ENCODE assay signal across 17 cellular contexts in genomic region chr1:233241782-233242181, GRCh38.
"Had no signal": no experiment of that assay in that cellular context is flagged by ENCODE, and none has a peak within 500 bp of the region (broad histone marks: within the 10 kb centered on the region; RNA-seq: fewer than 3 reads in every experiment).

No MANE protein-coding gene starts in this region.

- H3K4me1 ChIP-seq: gastrocnemius medialis had no signal

- H3K27me3 ChIP-seq: brain microvascular endothelial cell, gastrocnemius medialis, suprapubic skin had no signal

- H3K9me3 ChIP-seq: gastrocnemius medialis, suprapubic skin had no signal

- H3K36me3 ChIP-seq: brain microvascular endothelial cell, gastrocnemius medialis, suprapubic skin had no signal

- H3K4me3 ChIP-seq: gastrocnemius medialis, lung, skin epidermis, suprapubic skin had no signal

- H3K4me1 Mint-ChIP-seq: stimulated activated naive CD8-positive, alpha-beta T cell treated with anti-CD3 and anti-CD28 coated beads, Interleukin-15, amount 100 ng/mL, for 72 hours had no signal

- H3K27me3 Mint-ChIP-seq: activated CD4-positive, alpha-beta T cell treated with anti-CD3 and anti-CD28 coated beads, Interleukin-2, amount 10 ng/mL, durations not matched to agents 7 days and 5 days; stimulated activated naive CD8-positive, alpha-beta T cell treated with anti-CD3 and anti-CD28 coated beads, Interleukin-15, amount 100 ng/mL, for 72 hours; type B pancreatic cell had no signal

- H3K27ac Mint-ChIP-seq: activated CD4-positive, alpha-beta T cell treated with anti-CD3 and anti-CD28 coated beads, Interleukin-2, amount 10 ng/mL, durations not matched to agents 7 days and 5 days; activated CD8-positive, alpha-beta T cell treated with anti-CD3 and anti-CD28 coated beads, Interleukin-2, amount 10 ng/mL, durations not matched to agents 7 days and 5 days; stimulated activated naive CD8-positive, alpha-beta T cell treated with anti-CD3 and anti-CD28 coated beads, Interleukin-15, amount 100 ng/mL, for 72 hours; type B pancreatic cell had no signal

- H3K4me3 Mint-ChIP-seq: activated CD4-positive, alpha-beta T cell treated with anti-CD3 and anti-CD28 coated beads, Interleukin-2, amount 10 ng/mL, durations not matched to agents 7 days and 5 days; activated CD8-positive, alpha-beta T cell treated with anti-CD3 and anti-CD28 coated beads, Interleukin-2, amount 10 ng/mL, durations not matched to agents 7 days and 5 days; activated T-cell treated with anti-CD3 and anti-CD28 coated beads, Interleukin-2, amount 50 U/mL, for 4 hours; neural crest cell; stimulated activated naive CD8-positive, alpha-beta T cell treated with anti-CD3 and anti-CD28 coated beads, Interleukin-15, amount 100 ng/mL, for 72 hours had no signal

- DNase-seq: activated CD8-positive, alpha-beta memory T cell treated with anti-CD3 and anti-CD28 coated beads, Interleukin-2, amount 50 U/mL, for 4 hours; activated effector memory CD4-positive, alpha-beta T cell treated with Interleukin-2 at 50 U/mL for 16 hours; activated T-cell treated with anti-CD3 and anti-CD28 coated beads, Interleukin-2, amount 50 U/mL, for 4 hours; central memory CD4-positive, alpha-beta T cell; stimulated activated CD4-positive, alpha-beta T cell treated with anti-CD3 and anti-CD28 coated beads, Interleukin-4, amount 100 ng/mL, for 1 hour; T-helper 9 cell had no signal

- H3K9me3 Mint-ChIP-seq: activated CD4-positive, alpha-beta T cell treated with anti-CD3 and anti-CD28 coated beads, Interleukin-2, amount 10 ng/mL, durations not matched to agents 7 days and 5 days; activated T-cell treated with anti-CD3 and anti-CD28 coated beads, Interleukin-2, amount 50 U/mL, for 4 hours; neural crest cell; stimulated activated naive CD8-positive, alpha-beta T cell treated with anti-CD3 and anti-CD28 coated beads, Interleukin-15, amount 100 ng/mL, for 72 hours; type B pancreatic cell had no signal

- H3K27ac ChIP-seq: brain microvascular endothelial cell, coronary artery, gastrocnemius medialis, skin epidermis, suprapubic skin had no signal

- ATAC-seq: activated CD8-positive, alpha-beta T cell treated with anti-CD3 and anti-CD28 coated beads, Interleukin-2, amount 10 ng/mL, durations not matched to agents 7 days and 5 days; activated T-cell treated with anti-CD3 and anti-CD28 coated beads, Interleukin-2, amount 50 U/mL, for 4 hours had no signal
